In genomic region chr1:51717842-51718241, GRCh38 we compare ENCODE assay signal across 33 cellular contexts.
A peak's percentile ranks its signal among the peaks of the same experiment; 100 is the strongest.
DNase-seq lines count a peak whose midpoint lies in the region; ATAC-seq, FAIRE-seq and TF ChIP-seq lines count a peak whose summit lies in the region.
"Had no signal": no experiment of that assay in that cellular context is flagged by ENCODE, and none has a peak within 500 bp of the region (broad histone marks: within the 10 kb centered on the region; RNA-seq: fewer than 3 reads in every experiment).

No MANE protein-coding gene starts in this region.

- H3K9ac ChIP-seq in HepG2 (ENCODE audit: insufficient read depth, low read depth, low read length) (no peak overlapping the region), K562 (ENCODE audit: insufficient read depth in 1 of 2, low read depth in 2 of 2, low read length in 2 of 2) (no peak overlapping the region), mesendoderm (ENCODE audit: low read length) (no peak overlapping the region)
- H3K9ac ChIP-seq: BLaER1; BLaER1 treated with 17β-estradiol and CSF1 and Interleukin-3, amounts not matched to agents 10 nM and 100 nM had no signal

- H3K23ac ChIP-seq in mesendoderm (ENCODE audit: low read length), result no peak overlapping the region

- FAIRE-seq in HepG2 (lab: Jason Lieb, UNC) (no peak), K562 (lab: Jason Lieb, UNC) (no peak)
- FAIRE-seq: A204.1, A549, D721Med had no signal

- H3K79me1 ChIP-seq in mesendoderm (ENCODE audit: low read length), result no peaks in the 10 kb centered on the region

- no peak overlapping the region for H2BK120ac ChIP-seq in mesendoderm (ENCODE audit: low read depth, low read length)

- H2BK5ac ChIP-seq in mesendoderm (ENCODE audit: low read length), result no peak overlapping the region

- no peak for ATAC-seq in HepG2
- no peak for ATAC-seq in right lobe of liver
- no peak for ATAC-seq in K562
- no peak for ATAC-seq in aorta (ENCODE audit: low FRiP score)
- ATAC-seq: A549; CD8-positive, alpha-beta T cell had no signal

- no peak overlapping the region for H4K5ac ChIP-seq in mesendoderm (ENCODE audit: low read length)

- H3K4me2 ChIP-seq in HepG2 (ENCODE audit: low read depth, low read length) (no peak overlapping the region), K562 (ENCODE audit: insufficient read depth, low read length) (no peak overlapping the region), mesendoderm (ENCODE audit: low read length) (no peak overlapping the region)
- H3K4me2 ChIP-seq: A549; BLaER1; BLaER1 treated with 17β-estradiol and CSF1 and Interleukin-3, amounts not matched to agents 10 nM and 100 nM had no signal

- CTCF ChIA-PET in HepG2 (lab: Yijun Ruan, JAX; ENCODE audit: low intra/inter-chr PET ratio, low total read pairs) (no interaction called here), HEK293 (lab: Yijun Ruan, JAX) (no interaction called here), K562 (lab: Yijun Ruan, JAX; ENCODE audit: low intra/inter-chr PET ratio) (no interaction called here)

- POLR2A ChIA-PET in HepG2 (lab: Yijun Ruan, JAX), result interaction anchor here (2.6 kb wide), 1 partner anchor 12 kb away, joined by 10 read pairs; no protein-coding TSS in a partner anchor
- POLR2A ChIA-PET in HEK293 (lab: Yijun Ruan, JAX), result no interaction called here
- POLR2A ChIA-PET in K562 (lab: Yijun Ruan, JAX), result interaction anchor here (0.6 to 4.2 kb wide), 4 partner anchors 8 to 189 kb away, joined by 3 to 25 read pairs (median 4); no protein-coding TSS in a partner anchor

- no peak for TF ChIP-seq POLR2A in HepG2 (IDR thresholded peaks at IDR 0.05; ENCODE audit: insufficient read depth in 1 of 2, low read depth in 2 of 2, low read length in 2 of 2)
- TF ChIP-seq POLR2A in right lobe of liver (IDR thresholded peaks at IDR 0.05), result no peak
- no peak for TF ChIP-seq POLR2A in K562 (conservative IDR thresholded peaks at IDR 0.05)

- H2AFZ ChIP-seq in HepG2 (ENCODE audit: low read length), result no peak overlapping the region
- no peak overlapping the region for H2AFZ ChIP-seq in K562 (ENCODE audit: low read depth, low read length)

- no peaks in the 10 kb centered on the region for H3K9me1 ChIP-seq in K562 (ENCODE audit: control insufficient read depth, insufficient read depth, low read length)

- no peak for TF ChIP-seq RAD21 in HepG2 (CRISPR knock-in tag; IDR thresholded peaks at IDR 0.05)
- no peak for TF ChIP-seq RAD21 in K562 (CRISPR knock-in tag; conservative IDR thresholded peaks at IDR 0.05 in 1 of 2, IDR thresholded peaks at IDR 0.05 in 1 of 2)

- no peak overlapping the region for H3K4ac ChIP-seq in mesendoderm (ENCODE audit: low read depth, low read length)

- H3K27ac ChIP-seq in HepG2 (ENCODE audit: extremely low read length, insufficient read depth, low read length), result no peak overlapping the region
- H3K27ac ChIP-seq in right lobe of liver, result no peak overlapping the region
- H3K27ac ChIP-seq in HEK293 (ENCODE audit: extremely low read depth, low read depth, low read length), result no peak overlapping the region
- no peak overlapping the region for H3K27ac ChIP-seq in K562 (ENCODE audit: extremely low read depth, low read depth, low read length)
- H3K27ac ChIP-seq in mesendoderm (ENCODE audit: low read depth, low read length), result no peak overlapping the region
- no peak overlapping the region for H3K27ac ChIP-seq in aorta (ENCODE audit: low read depth in 1 of 2, low read length in 2 of 2)
- H3K27ac ChIP-seq: 22Rv1; A549; BLaER1; BLaER1 treated with 17β-estradiol and CSF1 and Interleukin-3, amounts not matched to agents 10 nM and 100 nM; C4-2B had no signal

- TF ChIP-seq EP300 in HepG2 (IDR thresholded peaks at IDR 0.05; ENCODE audit: low read depth in 2 of 2, low read length in 2 of 2), result no peak
- TF ChIP-seq EP300 in HepG2 (CRISPR knock-in tag; IDR thresholded peaks at IDR 0.05; ENCODE audit: borderline replicate concordance), result no peak
- no peak for TF ChIP-seq EP300 in K562 (IDR thresholded peaks at IDR 0.05; ENCODE audit: low read length)

- intact Hi-C loops in HepG2 (cut with micrococcal nuclease; ENCODE audit: unreplicated experiment), result no loop called here
- intact Hi-C loops in right lobe of liver (cut with DNase I), result no loop called here
- intact Hi-C loops in K562 (cut with micrococcal nuclease), result no loop called here
- intact Hi-C loops in aorta (cut with DNase I), result no loop called here

- no peak overlapping the region for H2AK5ac ChIP-seq in mesendoderm (ENCODE audit: low read length)

- BruUV-seq in HepG2 (replicated peaks; lab: Mats Ljungman, UMichigan) (TSS peak; percentile 18), K562 (replicated peaks; lab: Mats Ljungman, UMichigan) (no TSS peak)

- H4K20me1 ChIP-seq in HepG2 (ENCODE audit: insufficient read depth, low read length), result no peaks in the 10 kb centered on the region
- H4K20me1 ChIP-seq in K562 (replicated peaks; ENCODE audit: control insufficient read depth, insufficient read depth, low read length), result no peaks in the 10 kb centered on the region
- H4K20me1 ChIP-seq: BLaER1; BLaER1 treated with 17β-estradiol and CSF1 and Interleukin-3, amounts not matched to agents 10 nM and 100 nM had no signal

- H3K79me2 ChIP-seq in HepG2 (ENCODE audit: insufficient read depth, low read length) (no peaks in the 10 kb centered on the region), K562 (ENCODE audit: control insufficient read depth, insufficient read depth, low read length) (no peaks in the 10 kb centered on the region), mesendoderm (ENCODE audit: control insufficient read depth, insufficient read depth, low read length) (no peaks in the 10 kb centered on the region)

- no peak for TF ChIP-seq CTCF in HepG2 (CRISPR knock-in tag; IDR thresholded peaks at IDR 0.05)
- no peak for TF ChIP-seq CTCF in right lobe of liver (IDR thresholded peaks at IDR 0.05)
- no peak for TF ChIP-seq CTCF in HEK293 (tag by site-specific recombination; IDR thresholded peaks at IDR 0.05)
- no peak for TF ChIP-seq CTCF in K562 (IDR thresholded peaks at IDR 0.05 in 2 of 3, conservative IDR thresholded peaks at IDR 0.05 in 1 of 3; ENCODE audit: insufficient read depth in 2 of 3, low read depth in 1 of 3, low read length in 3 of 3)

- H4K8ac ChIP-seq in mesendoderm (ENCODE audit: low read depth, low read length), result no peak overlapping the region

- H3K36me3 ChIP-seq in HepG2 (replicated peaks in 1 of 2; ENCODE audit: control insufficient read depth in 1 of 2, insufficient read depth in 2 of 2, low read length in 2 of 2), result no peaks in the 10 kb centered on the region; a peak in 1 of 5 replicates
- H3K36me3 ChIP-seq in right lobe of liver, result no peaks in the 10 kb centered on the region
- H3K36me3 ChIP-seq in HEK293 (ENCODE audit: control insufficient read depth in 2 of 2, insufficient read depth in 1 of 2, low read length in 2 of 2), result peaks cover 0 to 3% of the 10 kb centered on the region in 2 experiments; a peak in 1 of 3 replicates
- peaks cover 5% of the 10 kb centered on the region; the same call in 2 of the 3 replicates for H3K36me3 ChIP-seq in K562 (ENCODE audit: control insufficient read depth, insufficient read depth, low read length)
- no peaks in the 10 kb centered on the region for H3K36me3 ChIP-seq in mesendoderm (ENCODE audit: control insufficient read depth, insufficient read depth, low read length)
- H3K36me3 ChIP-seq in aorta (ENCODE audit: control insufficient read depth in 1 of 2, insufficient read depth in 2 of 2, low read length in 1 of 2), result no peaks in the 10 kb centered on the region
- H3K36me3 ChIP-seq: BE2C, BLaER1 had no signal

- H3K56ac ChIP-seq in mesendoderm (ENCODE audit: low read length), result no peak overlapping the region

- H3K4me3 ChIP-seq in HepG2 (replicated peaks in 1 of 3; ENCODE audit: insufficient read depth in 1 of 3, low read depth in 2 of 3, low read length in 3 of 3) (no peak overlapping the region), right lobe of liver (no peak overlapping the region), HEK293 (ENCODE audit: low read depth, low read length) (no peak overlapping the region), K562 (no peak overlapping the region), mesendoderm (ENCODE audit: low read length) (no peak overlapping the region), aorta (ENCODE audit: low read length in 2 of 2) (no peak overlapping the region)
- H3K4me3 ChIP-seq: A549; BLaER1; BLaER1 treated with 17β-estradiol and CSF1 and Interleukin-3, amounts not matched to agents 10 nM and 100 nM had no signal

- H3K18ac ChIP-seq in mesendoderm (ENCODE audit: low read length), result no peak overlapping the region

- no peaks in the 10 kb centered on the region for H3K4me1 ChIP-seq in HepG2 (ENCODE audit: insufficient read depth, low read length)
- peaks cover 0 to 11% (median 0%) of the 10 kb centered on the region in 4 donors for H3K4me1 ChIP-seq in right lobe of liver
- no peaks in the 10 kb centered on the region for H3K4me1 ChIP-seq in HEK293 (ENCODE audit: control insufficient read depth, insufficient read depth, low read length)
- no peaks in the 10 kb centered on the region for H3K4me1 ChIP-seq in K562 (replicated peaks in 1 of 2; ENCODE audit: control insufficient read depth in 2 of 2, insufficient read depth in 2 of 2, low read length in 2 of 2)
- no peaks in the 10 kb centered on the region for H3K4me1 ChIP-seq in mesendoderm (ENCODE audit: control insufficient read depth, low read depth, low read length)
- no peaks in the 10 kb centered on the region for H3K4me1 ChIP-seq in aorta (ENCODE audit: control insufficient read depth in 1 of 2, insufficient read depth in 2 of 2, low read length in 2 of 2)
- H3K4me1 ChIP-seq: A549, BE2C, BLaER1, Caco-2 had no signal

- in situ Hi-C loops in HepG2 (cut with HindIII; ENCODE audit: extremely low pct_ligation_motif_present, low pct_unique_long_range_greater_than_20kb) (no loop called here), K562 (cut with MboI) (no loop called here)

- no peaks in the 10 kb centered on the region for H3K27me3 ChIP-seq in HepG2 (ENCODE audit: control insufficient read depth in 1 of 2, insufficient read depth in 2 of 2, low read length in 2 of 2)
- no peaks in the 10 kb centered on the region for H3K27me3 ChIP-seq in right lobe of liver
- H3K27me3 ChIP-seq in K562 (ENCODE audit: control insufficient read depth in 2 of 2, insufficient read depth in 2 of 2, low read length in 2 of 2), result no peaks in the 10 kb centered on the region
- H3K27me3 ChIP-seq in mesendoderm (ENCODE audit: insufficient read depth, low read length, poor library complexity), result no peaks in the 10 kb centered on the region
- no peaks in the 10 kb centered on the region for H3K27me3 ChIP-seq in aorta (ENCODE audit: control insufficient read depth in 1 of 2, insufficient read depth in 2 of 2, low read length in 1 of 2)
- H3K27me3 ChIP-seq: BE2C; BLaER1; BLaER1 treated with 17β-estradiol and CSF1 and Interleukin-3, amounts not matched to agents 10 nM and 100 nM had no signal

- no peak overlapping the region for H2BK15ac ChIP-seq in mesendoderm (replicated peaks; ENCODE audit: low read depth)

- 95% methylated on average over 3 of the region's 3 CpGs for WGBS in HepG2 (ENCODE audit: low lambda C conversion rate)
- 95% methylated on average over 2 of the region's 3 CpGs for WGBS in right lobe of liver (ENCODE audit: insufficient coverage, low coverage, low lambda C conversion rate, missing lambda C conversion rate)
- WGBS in K562 (ENCODE audit: insufficient coverage, low coverage, missing lambda C conversion rate), result 72% methylated on average over 3 of the region's 3 CpGs
- no CpG with 5 or more reads among the region's 3 CpGs for WGBS in mesendoderm (ENCODE audit: extremely low coverage, insufficient coverage, low lambda C conversion rate)
- 97 to 99% methylated on average over 3 of the region's 3 CpGs for WGBS in aorta, 2 donors

- H3K9me3 ChIP-seq in HepG2 (ENCODE audit: low read length) (no peaks in the 10 kb centered on the region), right lobe of liver (no peaks in the 10 kb centered on the region), HEK293 (ENCODE audit: control insufficient read depth, insufficient read depth, low read depth, low read length) (no peaks in the 10 kb centered on the region), K562 (replicated peaks; ENCODE audit: control insufficient read depth, insufficient read depth, low read depth, low read length) (no peaks in the 10 kb centered on the region), aorta (ENCODE audit: control insufficient read depth, low read length) (no peaks in the 10 kb centered on the region)
- H3K9me3 ChIP-seq: A549, BE2C, BLaER1, Caco-2 had no signal

- no peak for DNase-seq in HepG2 (ENCODE audit: low spot score)
- DNase-seq in right lobe of liver, result no peak
- no peak for DNase-seq in K562 (ENCODE audit: extremely low read depth in 1 of 4, low spot score in 3 of 4)
- DNase-seq in mesendoderm, result no peak
- DNase-seq in aorta, result no peak
- DNase-seq: 8988T; ACHN; AML-193; BE2C; C1 segment of cervical spinal cord; Caco-2; Calu3; CD4-positive, alpha-beta memory T cell; CD4-positive, alpha-beta T cell; CD4-positive, CD25-positive, alpha-beta regulatory T cell; CD8-positive, alpha-beta memory T cell; CD8-positive, alpha-beta T cell; COR-L47; DMS 273 treated with DMSO at 0.1 percent for 48 hours; DMS153; DMS53; DMS79; DMS79 treated with DMSO at 0.1 percent for 48 hours; DND-41; EL had no signal
